Comparison of ENCODE assay signal across 26 cellular contexts in the genomic region with DNA sequence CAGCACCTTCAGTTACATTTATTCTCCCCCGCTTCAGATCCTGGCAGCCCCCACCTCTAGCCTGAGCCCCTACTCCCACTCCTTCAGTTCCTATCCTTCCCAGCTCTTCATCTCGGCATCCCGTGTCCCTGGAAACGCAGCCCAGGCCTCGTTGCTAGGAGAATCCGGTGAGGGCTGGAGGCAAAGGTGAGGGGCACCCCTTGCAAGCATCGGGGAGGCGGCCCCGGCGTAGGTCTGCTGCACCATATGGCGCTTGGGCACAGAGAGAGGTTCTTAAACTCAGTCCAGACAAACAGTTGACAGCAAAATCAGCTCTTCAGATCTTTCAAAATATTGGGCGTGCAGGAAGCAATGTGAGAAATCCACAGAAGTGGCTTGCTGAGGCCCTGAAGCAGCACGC. TPM values are rescaled to one million over a fixed set of nuclear protein-coding genes. Genes with fewer than 3 reads are reported as not detected.
"Had no signal": no experiment of that assay in that cellular context is flagged by ENCODE, and none has a peak within 500 bp of the region (broad histone marks: within the 10 kb centered on the region; RNA-seq: fewer than 3 reads in every experiment).

No MANE protein-coding gene starts in this region.

- H3K27ac ChIP-seq: ascending aorta, esophagus squamous epithelium, hepatocyte, prostate gland had no signal

- H3K27ac Mint-ChIP-seq: activated CD4-positive, alpha-beta T cell treated with anti-CD3 and anti-CD28 coated beads, Interleukin-2, amount 10 ng/mL, durations not matched to agents 7 days and 5 days; activated naive CD4-positive, alpha-beta T cell treated with anti-CD3 and anti-CD28 coated beads, Interleukin-2, amount 50 U/mL, for 24 hours; dendritic cell treated with granulocyte-macrophage colony-stimulating factor and Interleukin-4, amounts not matched to agents 40 ng/mL and 50 ng/mL, for 4 days; mesothelial cell of epicardium; nephron progenitor cell; stimulated activated naive CD8-positive, alpha-beta T cell treated with anti-CD3 and anti-CD28 coated beads, Interleukin-15, Interleukin-2, amounts not matched to agents 100 ng/mL and 50 ng/mL, for 24 hours had no signal

- DNase-seq: activated CD4-positive, alpha-beta T cell treated with anti-CD3 and anti-CD28 coated beads, Interleukin-2, amount 10 ng/mL, durations not matched to agents 7 days and 5 days; activated CD8-positive, alpha-beta memory T cell treated with anti-CD3 and anti-CD28 coated beads, Interleukin-2, amount 50 U/mL, for 4 hours; activated T-cell treated with anti-CD3 and anti-CD28 coated beads, Interleukin-2, amount 50 U/mL, for 4 hours; effector memory CD4-positive, alpha-beta T cell; esophagus squamous epithelium; islet precursor cell; nephron progenitor cell; right cardiac atrium; T1000; trophoblast cell had no signal

- FAIRE-seq: bronchial epithelial cell had no signal

- H3K79me2 ChIP-seq: hepatocyte had no signal

- H3K36me3 Mint-ChIP-seq: activated naive CD4-positive, alpha-beta T cell treated with anti-CD3 and anti-CD28 coated beads, Interleukin-2, amount 50 U/mL, for 24 hours; mesothelial cell of epicardium had no signal

- H3K4me2 ChIP-seq: hepatocyte had no signal

- H3K27me3 Mint-ChIP-seq: activated naive CD4-positive, alpha-beta T cell treated with anti-CD3 and anti-CD28 coated beads, Interleukin-2, amount 50 U/mL, for 24 hours had no signal

- ATAC-seq: activated T-cell treated with anti-CD3 and anti-CD28 coated beads, Interleukin-2, amount 50 U/mL, for 4 hours; left lobe of liver; right cardiac atrium had no signal

- H3K9me3 ChIP-seq: ascending aorta, esophagus squamous epithelium, prostate gland had no signal

- H3K4me1 ChIP-seq: ascending aorta, prostate gland had no signal

- H3K27me3 ChIP-seq: ascending aorta, hepatocyte had no signal

- H3K4me3 Mint-ChIP-seq: activated CD4-positive, alpha-beta T cell treated with anti-CD3 and anti-CD28 coated beads, Interleukin-2, amount 10 ng/mL, durations not matched to agents 7 days and 5 days; activated naive CD4-positive, alpha-beta T cell treated with anti-CD3 and anti-CD28 coated beads, Interleukin-2, amount 50 U/mL, for 24 hours; activated T-cell treated with anti-CD3 and anti-CD28 coated beads, Interleukin-2, amount 50 U/mL, for 4 hours; dendritic cell treated with granulocyte-macrophage colony-stimulating factor and Interleukin-4, amounts not matched to agents 40 ng/mL and 50 ng/mL, for 4 days; mesothelial cell of epicardium; nephron progenitor cell; stimulated activated naive CD8-positive, alpha-beta T cell treated with anti-CD3 and anti-CD28 coated beads, Interleukin-15, Interleukin-2, amounts not matched to agents 100 ng/mL and 50 ng/mL, for 24 hours had no signal

- H3K9me3 Mint-ChIP-seq: activated CD4-positive, alpha-beta T cell treated with anti-CD3 and anti-CD28 coated beads, Interleukin-2, amount 10 ng/mL, durations not matched to agents 7 days and 5 days; activated naive CD4-positive, alpha-beta T cell treated with anti-CD3 and anti-CD28 coated beads, Interleukin-2, amount 50 U/mL, for 24 hours; activated T-cell treated with anti-CD3 and anti-CD28 coated beads, Interleukin-2, amount 50 U/mL, for 4 hours; mesothelial cell of epicardium had no signal

- H2AFZ ChIP-seq: hepatocyte had no signal

- H3K4me3 ChIP-seq: ascending aorta, esophagus squamous epithelium, hepatocyte, prostate gland had no signal

- H3K36me3 ChIP-seq: ascending aorta, esophagus squamous epithelium, prostate gland had no signal

RNA-seq across cellular contexts. Expression of a gene that starts 15.0 kb away (rescaled TPM):
- total RNA-seq: activated CD4-positive, alpha-beta T cell treated with anti-CD3 and anti-CD28 coated beads, Interleukin-2, amount 10 ng/mL, durations not matched to agents 7 days and 5 days; activated T-cell treated with anti-CD3 and anti-CD28 coated beads, Interleukin-2, amount 50 U/mL, for 4 hours; ascending aorta; bronchial epithelial cell; chondrocyte; esophagus squamous epithelium; glomerular endothelial cell; hepatocyte; left lobe of liver; lung microvascular endothelial cell; mesothelial cell of epicardium; omental fat pad; prostate gland; skeletal muscle tissue; T-helper 1 cell treated with Interleukin-12 subunit alpha and Interleukin-12 subunit beta and Interleukin-4 antibody, amounts not matched to agents 30 ng/mL and 1 ng/mL, for 36 hours; temporal lobe had no signal
- polyA plus RNA-seq: hepatocyte, right cardiac atrium had no signal

RNA-seq across cellular contexts. Expression of a gene that starts 59.6 kb away (rescaled TPM):
- total RNA-seq: activated CD4-positive, alpha-beta T cell treated with anti-CD3 and anti-CD28 coated beads, Interleukin-2, amount 10 ng/mL, durations not matched to agents 7 days and 5 days; activated T-cell treated with anti-CD3 and anti-CD28 coated beads, Interleukin-2, amount 50 U/mL, for 4 hours; ascending aorta; bronchial epithelial cell; esophagus squamous epithelium; glomerular endothelial cell; hepatocyte; lung microvascular endothelial cell; skeletal muscle tissue; T-helper 1 cell treated with Interleukin-12 subunit alpha and Interleukin-12 subunit beta and Interleukin-4 antibody, amounts not matched to agents 30 ng/mL and 1 ng/mL, for 36 hours had no signal
